8 cellular contexts compared by ENCODE assay signal in the genomic region with DNA sequence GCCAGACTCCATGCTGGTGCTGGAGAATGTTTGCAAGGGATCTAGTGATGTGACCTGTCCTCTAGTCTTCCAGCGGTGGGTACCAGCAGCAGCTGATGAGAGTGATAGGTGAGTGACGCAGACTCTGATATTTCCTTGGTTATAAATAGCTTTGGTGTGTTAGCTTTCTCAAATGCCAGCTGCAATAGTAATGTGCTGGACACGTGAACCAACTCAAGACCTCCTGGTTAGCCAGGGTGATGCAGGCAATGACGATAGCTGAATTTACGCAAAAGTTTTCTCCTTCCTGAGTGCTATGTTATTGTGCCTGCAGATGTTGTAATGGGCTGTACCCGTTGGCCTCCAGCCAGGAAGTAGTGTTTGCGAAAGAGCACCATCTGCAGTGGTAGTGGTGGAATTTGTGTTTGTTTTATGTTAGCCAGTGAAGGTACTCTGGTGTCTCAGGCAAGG.
DNase-seq lines count a peak whose midpoint lies in the region; ATAC-seq, FAIRE-seq and TF ChIP-seq lines count a peak whose summit lies in the region.

No MANE protein-coding gene starts in this region.

- ATAC-seq in heart left ventricle (peak; percentile 86 to 94 (median 92)), thoracic aorta (ENCODE audit: insufficient number of reproducible peaks, low FRiP score, low read depth) (peak; percentile 89), HG03135 (IDR thresholded peaks at IDR 0.05; ENCODE audit: unreplicated experiment) (no peak)

- H3K27me3 ChIP-seq in SJCRH30: no peaks in the 10 kb centered on the region
- H3K27me3 ChIP-seq in heart left ventricle: no peaks in the 10 kb centered on the region
- no peaks in the 10 kb centered on the region for H3K27me3 ChIP-seq in thoracic aorta (replicated peaks; ENCODE audit: insufficient read depth)

- POLR2A ChIA-PET in activated CD4-positive, alpha-beta memory T cell treated with anti-CD3 and anti-CD28 coated beads, Interleukin-2, amount 10 ng/mL, durations not matched to agents 7 days and 5 days (lab: Charles Lee): no interaction called here

- H3K4me1 ChIP-seq in SJCRH30 (no peaks in the 10 kb centered on the region), heart left ventricle (peaks cover 0 to 15% (median 2%) of the 10 kb centered on the region in 12 donors), thoracic aorta (ENCODE audit: control insufficient read depth in 1 of 2, low read depth in 2 of 2) (peaks cover 0 to 3% of the 10 kb centered on the region in 2 donors)

- intact Hi-C loops in heart left ventricle (cut with DNase I): loop anchor here in 3 of 10 donors (5.0 to 10.0 kb wide), 2 partner anchors 89 to 192 kb away; a partner anchor contains a TSS

- no peak for TF ChIP-seq CTCF in heart left ventricle (IDR thresholded peaks at IDR 0.05)
- TF ChIP-seq CTCF in thoracic aorta (IDR thresholded peaks at IDR 0.05): no peak
- TF ChIP-seq CTCF in type B pancreatic cell (conservative IDR thresholded peaks at IDR 0.05): no peak

- CTCF ChIA-PET in activated CD4-positive, alpha-beta memory T cell treated with anti-CD3 and anti-CD28 coated beads, Interleukin-2, amount 10 ng/mL, durations not matched to agents 7 days and 5 days (lab: Charles Lee): interaction anchor here (0.8 kb wide), 1 partner anchor 14 kb away, joined by 3 read pairs; no protein-coding TSS in a partner anchor

- H3K9me3 Mint-ChIP-seq in type B pancreatic cell: peaks cover 12% of the 10 kb centered on the region
- peaks cover 22% of the 10 kb centered on the region for H3K9me3 Mint-ChIP-seq in activated CD4-positive, alpha-beta memory T cell treated with anti-CD3 and anti-CD28 coated beads, Interleukin-2, amount 10 ng/mL, durations not matched to agents 7 days and 5 days

- no peaks in the 10 kb centered on the region for H3K36me3 Mint-ChIP-seq in type B pancreatic cell
- H3K36me3 Mint-ChIP-seq in activated CD4-positive, alpha-beta memory T cell treated with anti-CD3 and anti-CD28 coated beads, Interleukin-2, amount 10 ng/mL, durations not matched to agents 7 days and 5 days (ENCODE audit: low read depth): peaks cover 3% of the 10 kb centered on the region

- FAIRE-seq in HTR-8/SVneo (lab: Jason Lieb, UNC): peak; percentile 20

- H3K36me3 ChIP-seq in SJCRH30: no peaks in the 10 kb centered on the region
- H3K36me3 ChIP-seq in heart left ventricle: no peaks in the 10 kb centered on the region
- H3K36me3 ChIP-seq in thoracic aorta: no peaks in the 10 kb centered on the region

- peaks cover 6% of the 10 kb centered on the region for H3K4me1 Mint-ChIP-seq in type B pancreatic cell (ENCODE audit: unreplicated experiment)
- H3K4me1 Mint-ChIP-seq in activated CD4-positive, alpha-beta memory T cell treated with anti-CD3 and anti-CD28 coated beads, Interleukin-2, amount 10 ng/mL, durations not matched to agents 7 days and 5 days: no peaks in the 10 kb centered on the region

- no peak overlapping the region for H3K4me3 Mint-ChIP-seq in type B pancreatic cell
- no peak overlapping the region for H3K4me3 Mint-ChIP-seq in activated CD4-positive, alpha-beta memory T cell treated with anti-CD3 and anti-CD28 coated beads, Interleukin-2, amount 10 ng/mL, durations not matched to agents 7 days and 5 days

- H3K9me3 ChIP-seq in SJCRH30 (replicated peaks) (0 out of 2 replicates have a peak, but pooled peaks cover 2% of the 10 kb centered on the region), heart left ventricle (peaks cover 0 to 33% (median 18%) of the 10 kb centered on the region in 12 donors), thoracic aorta (peaks cover 15% of the 10 kb centered on the region)

- H3K4me3 ChIP-seq in SJCRH30: no peak overlapping the region
- H3K4me3 ChIP-seq in heart left ventricle: no peak overlapping the region
- H3K4me3 ChIP-seq in thoracic aorta: no peak overlapping the region

- DNase-seq in HTR-8/SVneo (ENCODE audit: insufficient read length, low spot score) (peak; percentile 19), SJCRH30 (peak; percentile 41 to 62), heart left ventricle (peak; percentile 61 to 92 (median 78)), thoracic aorta (ENCODE audit: low spot score) (peak; percentile 21), type B pancreatic cell (ENCODE audit: extremely low spot score, unreplicated experiment) (no peak), NCI-H2081 (lab: John Stamatoyannopoulos, UW) (no peak)
- DNase-seq in activated CD4-positive, alpha-beta memory T cell treated with anti-CD3 and anti-CD28 coated beads, Interleukin-2, amount 10 ng/mL, durations not matched to agents 7 days and 5 days: no peak

- H3K27me3 Mint-ChIP-seq in type B pancreatic cell: no peaks in the 10 kb centered on the region
- H3K27me3 Mint-ChIP-seq in activated CD4-positive, alpha-beta memory T cell treated with anti-CD3 and anti-CD28 coated beads, Interleukin-2, amount 10 ng/mL, durations not matched to agents 7 days and 5 days: peaks cover 8% of the 10 kb centered on the region

- WGBS in heart left ventricle, 4 donors: 28 to 49% (median 33%) methylated on average over 7 of the region's 7 CpGs

- H3K27ac Mint-ChIP-seq in type B pancreatic cell: no peak overlapping the region
- no peak overlapping the region for H3K27ac Mint-ChIP-seq in activated CD4-positive, alpha-beta memory T cell treated with anti-CD3 and anti-CD28 coated beads, Interleukin-2, amount 10 ng/mL, durations not matched to agents 7 days and 5 days

- no peak overlapping the region for H3K27ac ChIP-seq in SJCRH30
- H3K27ac ChIP-seq in heart left ventricle: peak overlapping the region in 9 of 12 donors; percentile 8 to 74 (median 45)
- H3K27ac ChIP-seq in thoracic aorta: no peak overlapping the region

- TF ChIP-seq POLR2A in heart left ventricle (IDR thresholded peaks at IDR 0.05): no peak

Comparison
In these comparisons a context has a peak if more than half of its experiments do, and no peak if none do; other contexts are left out.
1. DNase-seq: peak in HTR-8/SVneo (single experiment), SJCRH30 (2 of 2), heart left ventricle (5 of 5) and thoracic aorta (single experiment); none in type B pancreatic cell (single experiment), NCI-H2081 (0 of 2) and activated CD4-positive, alpha-beta memory T cell treated with anti-CD3 and anti-CD28 coated beads, Interleukin-2, amount 10 ng/mL, durations not matched to agents 7 days and 5 days (single experiment).
2. H3K27ac ChIP-seq: peak in heart left ventricle (9 of 12); none in SJCRH30 (single experiment) and thoracic aorta (0 of 2).